Comparison of ENCODE assay signal across 8 cellular contexts in genomic region chr11:69801513-69802335, GRCh38. TPM values are rescaled to one million over a fixed set of nuclear protein-coding genes. Genes with fewer than 3 reads are reported as not detected.
DNase-seq lines count a peak whose midpoint lies in the region; ATAC-seq and TF ChIP-seq lines count a peak whose summit lies in the region.

No MANE protein-coding gene starts in this region.

- TF ChIP-seq CTCF in left ventricle myocardium inferior (IDR thresholded peaks at IDR 0.05; ENCODE audit: borderline replicate concordance) = peak; percentile 67
- TF ChIP-seq CTCF in fibroblast of pulmonary artery (IDR thresholded peaks at IDR 0.05; ENCODE audit: low read length, missing control alignments) = peak; percentile 76

- no peak for DNase-seq in left ventricle myocardium inferior
- no peak for DNase-seq in left ventricle myocardium superior
- DNase-seq in activated CD4-positive, alpha-beta T cell treated with anti-CD3 and anti-CD28 coated beads for 48 hours = peak; percentile 50
- DNase-seq in fibroblast of pulmonary artery (ENCODE audit: low read depth) = peak; percentile 14
- DNase-seq in stimulated activated CD4-positive, alpha-beta T cell treated with anti-CD3 and anti-CD28 coated beads, Interleukin-15, amount 100 ng/mL, for 24 hours = peak; percentile 42

- peaks cover 5% of the 10 kb centered on the region for H3K27me3 ChIP-seq in left ventricle myocardium inferior (ENCODE audit: low read depth)

- H3K36me3 ChIP-seq in left ventricle myocardium inferior = no peaks in the 10 kb centered on the region

- ATAC-seq in left ventricle myocardium superior (no peak), GM19395 (IDR thresholded peaks at IDR 0.05; ENCODE audit: unreplicated experiment) (no peak), HG03432 (IDR thresholded peaks at IDR 0.05; ENCODE audit: unreplicated experiment) (no peak), GM21737 (IDR thresholded peaks at IDR 0.05; ENCODE audit: unreplicated experiment) (no peak)

- peaks cover 5% of the 10 kb centered on the region for H3K9me3 ChIP-seq in left ventricle myocardium inferior (replicated peaks)

- H3K4me3 ChIP-seq in left ventricle myocardium inferior (no peak overlapping the region), fibroblast of pulmonary artery (replicated peaks; ENCODE audit: low read depth, low read length) (no peak overlapping the region)

- intact Hi-C loops in left ventricle myocardium inferior (cut with micrococcal nuclease) (no loop called here), left ventricle myocardium superior (cut with micrococcal nuclease) (no loop called here)

- H3K27ac ChIP-seq in left ventricle myocardium inferior (replicated peaks) = no peak overlapping the region

- peaks cover 5% of the 10 kb centered on the region for H3K4me1 ChIP-seq in left ventricle myocardium inferior

RNA-seq across cellular contexts. Expression of gene FGF3, which starts 17.5 kb away (rescaled TPM):
- not detected for total RNA-seq in left ventricle myocardium inferior
- not detected for total RNA-seq in left ventricle myocardium superior

RNA-seq across cellular contexts. Expression of gene FGF4, which starts 26.6 kb away (rescaled TPM):
- total RNA-seq in left ventricle myocardium inferior (not detected), left ventricle myocardium superior (not detected)

Comparison
In these comparisons a context has a peak if more than half of its experiments do, and no peak if none do; other contexts are left out.
1. DNase-seq: peak in activated CD4-positive, alpha-beta T cell treated with anti-CD3 and anti-CD28 coated beads for 48 hours (single experiment), fibroblast of pulmonary artery (single experiment) and stimulated activated CD4-positive, alpha-beta T cell treated with anti-CD3 and anti-CD28 coated beads, Interleukin-15, amount 100 ng/mL, for 24 hours (single experiment); none in left ventricle myocardium inferior (single experiment) and left ventricle myocardium superior (single experiment).